Comparison of ENCODE assay signal across 17 cellular contexts in genomic region chr7:21960922-21961321, GRCh38. TPM values are rescaled to one million over a fixed set of nuclear protein-coding genes. Genes with fewer than 3 reads are reported as not detected.
DNase-seq lines count a peak whose midpoint lies in the region; ATAC-seq and TF ChIP-seq lines count a peak whose summit lies in the region.
"Had no signal": no experiment of that assay in that cellular context is flagged by ENCODE, and none has a peak within 500 bp of the region (broad histone marks: within the 10 kb centered on the region; RNA-seq: fewer than 3 reads in every experiment).

No MANE protein-coding gene starts in this region.

- no peaks in the 10 kb centered on the region for H3K27me3 ChIP-seq in thoracic aorta (replicated peaks; ENCODE audit: insufficient read depth)
- H3K27me3 ChIP-seq: right lobe of liver, transverse colon had no signal

- no peaks in the 10 kb centered on the region for H3K9me3 ChIP-seq in thoracic aorta
- H3K9me3 ChIP-seq: right lobe of liver, transverse colon had no signal

- H3K4me3 ChIP-seq in fibroblast of pulmonary artery (replicated peaks; ENCODE audit: low read depth, low read length), result no peak overlapping the region
- no peak overlapping the region for H3K4me3 ChIP-seq in thoracic aorta
- H3K4me3 ChIP-seq: right lobe of liver, transverse colon had no signal

- H3K27ac ChIP-seq in thoracic aorta, result no peak overlapping the region
- H3K27ac ChIP-seq: 22Rv1, right lobe of liver, transverse colon had no signal

- ATAC-seq in SK-N-SH treated with all-trans-retinoic acid at 6 μM for 48 hours (peak; percentile 80), thoracic aorta (ENCODE audit: insufficient number of reproducible peaks, low FRiP score, low read depth) (peak; percentile 43), GM21825 (IDR thresholded peaks at IDR 0.05; ENCODE audit: unreplicated experiment) (no peak)
- ATAC-seq: activated naive CD8-positive, alpha-beta T cell treated with anti-CD3 and anti-CD28 coated beads, Interleukin-2, amount 50 U/mL, for 24 hours; right lobe of liver; Right ventricle myocardium inferior had no signal

- DNase-seq in DMS53 (lab: John Stamatoyannopoulos, UW), result peak; percentile 62
- no peak for DNase-seq in DMS53 treated with DMSO at 0.1 percent for 48 hours (lab: John Stamatoyannopoulos, UW; ENCODE audit: unreplicated experiment)
- peak; percentile 82 for DNase-seq in fibroblast of pulmonary artery (ENCODE audit: low read depth)
- no peak for DNase-seq in thoracic aorta (ENCODE audit: low spot score)
- no peak for DNase-seq in stimulated activated CD4-positive, alpha-beta T cell treated with anti-CD3 and anti-CD28 coated beads, Interleukin-1b, Interleukin-23, amount 100 ng/mL, for 48 hours
- DNase-seq in cerebellum (ENCODE audit: low spot score), result no peak
- DNase-seq: activated CD8-positive, alpha-beta memory T cell treated with anti-CD3 and anti-CD28 coated beads, Interleukin-2, amount 50 U/mL, for 48 hours; activated naive CD8-positive, alpha-beta T cell treated with anti-CD3 and anti-CD28 coated beads, Interleukin-2, amount 50 U/mL, for 24 hours; DND-41; naive B cell; NCI-H345; right lobe of liver; transverse colon had no signal

- no peaks in the 10 kb centered on the region for H3K4me1 ChIP-seq in thoracic aorta (ENCODE audit: control insufficient read depth in 1 of 2, low read depth in 2 of 2)
- H3K4me1 ChIP-seq: right lobe of liver, transverse colon had no signal

- H3K36me3 ChIP-seq in thoracic aorta, result no peaks in the 10 kb centered on the region
- H3K36me3 ChIP-seq: right lobe of liver, transverse colon had no signal

- TF ChIP-seq CTCF in fibroblast of pulmonary artery (IDR thresholded peaks at IDR 0.05; ENCODE audit: low read length, missing control alignments) (no peak), thoracic aorta (IDR thresholded peaks at IDR 0.05) (no peak)

TF ChIP-seq in SK-N-SH treated with all-trans-retinoic acid at 6 μM for 48 hours, 23 proteins besides CTCF, POLR2A, EP300 and RAD21:
- no peak for TF ChIP-seq BACH2 (CRISPR knock-in tag; IDR thresholded peaks at IDR 0.05; ENCODE audit: borderline replicate concordance)

RNA-seq across cellular contexts. Expression of gene CDCA7L, which starts 15.2 kb away (rescaled TPM):
- total RNA-seq in thoracic aorta (10 to 100 TPM in 1 of 2 donors, 1 to 10 TPM in 1; 2.5 to 13.9 TPM), cerebellum (24.7 TPM)

Comparison
In these comparisons a context has a peak if more than half of its experiments do, and no peak if none do; other contexts are left out.
1. DNase-seq: peak in DMS53 (single experiment) and fibroblast of pulmonary artery (single experiment); none in DMS53 treated with DMSO at 0.1 percent for 48 hours (single experiment), thoracic aorta (single experiment), stimulated activated CD4-positive, alpha-beta T cell treated with anti-CD3 and anti-CD28 coated beads, Interleukin-1b, Interleukin-23, amount 100 ng/mL, for 48 hours (single experiment) and cerebellum (single experiment).